27 cellular contexts compared by ENCODE assay signal in the genomic region with DNA sequence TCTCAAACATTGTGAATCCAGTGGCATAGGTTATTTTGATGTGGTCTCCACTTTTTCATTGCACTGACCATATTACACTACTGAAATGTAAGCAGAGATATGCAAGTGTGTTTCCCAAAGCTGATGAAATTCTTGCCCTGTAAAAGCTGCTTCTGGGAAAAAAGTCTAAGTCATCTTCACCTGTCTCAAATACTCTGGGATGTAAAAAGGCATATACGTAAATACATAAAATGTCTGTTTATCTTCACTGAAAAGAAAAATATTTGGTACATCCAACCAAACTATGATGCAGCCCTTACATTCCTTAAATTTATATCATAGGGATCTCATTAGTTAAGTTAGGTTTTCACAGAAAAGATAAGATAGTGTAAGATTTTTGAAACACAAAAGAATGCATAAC. TPM values are rescaled to one million over a fixed set of nuclear protein-coding genes. Genes with fewer than 3 reads are reported as not detected.
DNase-seq lines count a peak whose midpoint lies in the region; ATAC-seq, FAIRE-seq and TF ChIP-seq lines count a peak whose summit lies in the region.
"Had no signal": no experiment of that assay in that cellular context is flagged by ENCODE, and none has a peak within 500 bp of the region (broad histone marks: within the 10 kb centered on the region; RNA-seq: fewer than 3 reads in every experiment).

No MANE protein-coding gene starts in this region.

- H3K4me1 ChIP-seq in smooth muscle cell (ENCODE audit: low read depth) = peaks cover 20% of the 10 kb centered on the region
- H3K4me1 ChIP-seq: A549, SJCRH30 had no signal

- H3K9me3 ChIP-seq in smooth muscle cell (replicated peaks; ENCODE audit: low read depth) = no peaks in the 10 kb centered on the region
- H3K9me3 ChIP-seq: A549, MG63, SJCRH30 had no signal

- H3K4me3 ChIP-seq in choroid plexus epithelial cell (ENCODE audit: low read depth, low read length) (no peak overlapping the region), fibroblast of villous mesenchyme (ENCODE audit: low read depth, low read length) (no peak overlapping the region), smooth muscle cell (no peak overlapping the region)
- H3K4me3 ChIP-seq: A549, K562, MG63, PC-9, SJCRH30 had no signal

- no peak for FAIRE-seq in HTR-8/SVneo (lab: Jason Lieb, UNC)
- FAIRE-seq: A549, GM12891, K562 had no signal

- H2AFZ ChIP-seq in smooth muscle cell (ENCODE audit: low read depth) = no peak overlapping the region
- H2AFZ ChIP-seq: PC-9 had no signal

- peaks cover 57% of the 10 kb centered on the region for H3K79me2 ChIP-seq in smooth muscle cell (ENCODE audit: low read depth)

- H4K20me1 ChIP-seq in smooth muscle cell (ENCODE audit: low read depth) = no peaks in the 10 kb centered on the region

- H3K27me3 ChIP-seq in smooth muscle cell (ENCODE audit: low read depth) = no peaks in the 10 kb centered on the region
- H3K27me3 ChIP-seq: MG63, SJCRH30 had no signal

- no peak for TF ChIP-seq CTCF in choroid plexus epithelial cell (conservative IDR thresholded peaks at IDR 0.05; ENCODE audit: low read depth, low read length)
- TF ChIP-seq CTCF in fibroblast of villous mesenchyme (IDR thresholded peaks at IDR 0.05; ENCODE audit: insufficient read depth, low read depth, low read length) = no peak
- TF ChIP-seq CTCF in smooth muscle cell (IDR thresholded peaks at IDR 0.05; ENCODE audit: borderline replicate concordance, insufficient read depth, poor library complexity, severe bottlenecking) = no peak

- DNase-seq in NCI-H226 (peak; percentile 21), choroid plexus epithelial cell (ENCODE audit: low read depth) (peak; percentile 17), fibroblast of villous mesenchyme (ENCODE audit: low read depth) (peak; percentile 20), smooth muscle cell (lab: John Stamatoyannopoulos, UW; ENCODE audit: unreplicated experiment) (no peak), HTR-8/SVneo (ENCODE audit: insufficient read length, low spot score) (no peak), OCI-M1 (lab: John Stamatoyannopoulos, UW) (no peak)
- DNase-seq: CD8-positive, alpha-beta T cell; DMS 273 treated with DMSO at 0.1 percent for 48 hours; DMS79; EL; GDM1; H7; MG63; NCI-H2029; NCI-H446 treated with DMSO at 0.1 percent for 48 hours; NCI-H526; NCI-H82; NK-92 treated with Interleukin-12 subunit alpha and Interleukin-12 subunit beta, amount 100 ng/mL, for 24 hours; PC-9; SJCRH30 had no signal

- no peak overlapping the region for H3K27ac ChIP-seq in smooth muscle cell (ENCODE audit: low read depth)
- H3K27ac ChIP-seq: A549, C4-2B, PC-9, SJCRH30 had no signal

- H3K4me2 ChIP-seq in smooth muscle cell = peak overlapping the region; percentile 11
- H3K4me2 ChIP-seq: A549, PC-9 had no signal

- 40% methylated on average over 1 of the region's 1 CpG for WGBS in smooth muscle cell (ENCODE audit: low lambda C conversion rate)

- peaks cover 7% of the 10 kb centered on the region for H3K36me3 ChIP-seq in smooth muscle cell (ENCODE audit: low read depth)
- H3K36me3 ChIP-seq: MG63, SJCRH30 had no signal

- H3K9ac ChIP-seq in smooth muscle cell (ENCODE audit: low read depth) = no peak overlapping the region

- ATAC-seq in HG03045 (IDR thresholded peaks at IDR 0.05; ENCODE audit: unreplicated experiment) = no peak
- ATAC-seq: A549; CD8-positive, alpha-beta T cell; K562; Right ventricle myocardium inferior; SK-N-SH treated with all-trans-retinoic acid at 6 μM for 48 hours had no signal

- no peaks in the 10 kb centered on the region for H3F3A ChIP-seq in smooth muscle cell (ENCODE audit: low read depth)

RNA-seq across cellular contexts. Expression of gene KDR, which starts 7.9 kb away (rescaled TPM):
- total RNA-seq in fibroblast of villous mesenchyme (0.86 and 1.9 TPM in 2 replicates), smooth muscle cell (56.3 and 58.6 TPM in 2 replicates)
- 27.7 and 29.3 TPM in 2 replicates for polyA plus RNA-seq in smooth muscle cell
- total RNA-seq: CD8-positive, alpha-beta T cell had no signal
- polyA plus RNA-seq: A549, K562 had no signal

Comparison
In these comparisons a context has a peak if more than half of its experiments do, and no peak if none do; other contexts are left out.
1. DNase-seq: peak in NCI-H226 (single experiment), choroid plexus epithelial cell (single experiment) and fibroblast of villous mesenchyme (single experiment); none in smooth muscle cell (single experiment), HTR-8/SVneo (single experiment) and OCI-M1 (single experiment).
2. RNA of gene KDR, which starts 7.9 kb away (total RNA-seq): 56.3 to 58.6 TPM in smooth muscle cell; 0.86 to 1.9 TPM in fibroblast of villous mesenchyme; every median in the first group is over 10 times any median in the second.